In the genomic region with DNA sequence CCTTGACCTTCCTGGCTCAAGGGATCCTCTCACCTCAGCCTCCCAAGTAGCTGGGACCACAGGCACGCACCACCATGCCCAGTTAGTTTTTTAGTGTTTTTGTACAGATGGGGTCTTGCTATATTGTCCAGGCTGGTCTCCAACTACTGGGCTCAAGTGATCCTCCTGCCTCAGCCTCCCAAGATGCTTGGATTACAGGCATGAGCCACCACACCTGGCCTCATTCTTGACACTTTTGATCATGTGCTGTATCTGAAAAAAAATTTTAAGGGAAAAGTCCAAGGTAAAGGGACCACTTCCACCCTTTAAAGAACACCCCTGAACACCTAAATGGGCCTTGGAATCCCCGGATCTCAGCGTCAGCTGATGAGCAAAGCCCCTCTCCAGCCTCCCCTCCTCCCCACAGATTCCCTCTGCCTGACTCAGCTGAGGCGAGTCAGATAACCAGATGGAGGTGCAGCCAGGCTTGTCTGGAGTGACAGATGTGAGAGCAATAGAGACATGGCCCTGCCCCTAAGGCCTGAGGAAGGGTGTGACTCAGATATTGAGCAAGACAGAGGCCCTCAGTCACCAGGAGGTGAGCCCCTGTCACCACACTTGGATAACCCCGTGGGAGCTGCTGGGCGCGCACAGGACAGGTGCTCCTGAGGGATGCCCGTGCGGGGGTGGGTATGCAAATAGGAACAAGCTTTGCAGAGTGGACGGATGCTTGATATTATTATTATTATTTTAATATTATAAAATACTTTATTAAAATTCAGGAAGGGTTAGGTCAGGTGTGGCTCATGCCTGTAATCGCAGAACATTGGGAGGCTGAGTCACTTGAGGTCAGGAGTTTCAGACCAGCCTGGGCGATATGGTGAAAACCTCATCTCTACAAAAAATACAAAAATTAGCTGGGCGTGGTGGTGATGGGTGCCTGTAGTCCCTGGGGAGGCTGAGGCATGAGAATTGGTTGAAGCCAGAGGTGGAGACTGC, we compare ENCODE assay signal across 8 cellular contexts. TPM values are rescaled to one million over a fixed set of nuclear protein-coding genes. Genes with fewer than 3 reads are reported as not detected.
DNase-seq lines count a peak whose midpoint lies in the region; ATAC-seq and TF ChIP-seq lines count a peak whose summit lies in the region.

No MANE protein-coding gene starts in this region.

- ATAC-seq in GM21423 (IDR thresholded peaks at IDR 0.05; ENCODE audit: unreplicated experiment), result peak; percentile 76
- ATAC-seq in HG03565 (IDR thresholded peaks at IDR 0.05; ENCODE audit: unreplicated experiment), result peak; percentile 73

- TF ChIP-seq EP300 in ovary (IDR thresholded peaks at IDR 0.05), result no peak

- no peaks in the 10 kb centered on the region for H3K9me3 Mint-ChIP-seq in brain

- H3K27me3 Mint-ChIP-seq in brain, result peaks cover 8% of the 10 kb centered on the region

- H3K4me3 Mint-ChIP-seq in brain, result peak overlapping the region in 1 of 5 experiments; percentile 54

- intact Hi-C loops in ovary (cut with DNase I), result no loop called here

- no peak overlapping the region for H3K4me3 ChIP-seq in ovary

- no peak overlapping the region for H3K27ac ChIP-seq in ovary

- TF ChIP-seq CTCF in brain (conservative IDR thresholded peaks at IDR 0.05) (no peak), ovary (IDR thresholded peaks at IDR 0.05) (no peak)

- no peaks in the 10 kb centered on the region for H3K9me3 ChIP-seq in ovary

- H3K36me3 Mint-ChIP-seq in brain, result no peaks in the 10 kb centered on the region

- no peaks in the 10 kb centered on the region for H3K36me3 ChIP-seq in ovary

- peak overlapping the region in 4 of 5 experiments; percentile 24 to 89 (median 84) for H3K27ac Mint-ChIP-seq in brain

- peaks cover 11% of the 10 kb centered on the region for H3K4me1 Mint-ChIP-seq in brain

- DNase-seq in activated CD4-positive, alpha-beta T cell treated with anti-CD3 and anti-CD28 coated beads for 48 hours, result peak; percentile 77
- no peak for DNase-seq in activated CD4-positive, alpha-beta T cell treated with anti-CD3 and anti-CD28 coated beads, Interleukin-2, amount 50 U/mL, for 4 hours
- DNase-seq in NOMO-1 treated with DMSO at 0.1 percent for 48 hours (lab: John Stamatoyannopoulos, UW; ENCODE audit: unreplicated experiment) (peak; percentile 97), myocyte (ENCODE audit: low read depth) (peak; percentile 95), ovary (no peak)

- peaks cover 3% of the 10 kb centered on the region for H3K4me1 ChIP-seq in ovary (ENCODE audit: insufficient read depth)

- WGBS in ovary, 3 donors, result 52 to 62% (median 59%) methylated on average over 13 of the region's 13 CpGs

- TF ChIP-seq POLR2A in ovary (IDR thresholded peaks at IDR 0.05), result no peak

- H3K27me3 ChIP-seq in ovary, result no peaks in the 10 kb centered on the region

RNA-seq across cellular contexts. Expression of a gene that starts 5.0 kb away (rescaled TPM):
- polyA plus RNA-seq in brain (ENCODE audit: insufficient read depth, low read depth, low replicate concordance) (23.2 TPM), ovary (1 to 10 TPM in 1 of 2 donors, under 1 TPM in 1; 0.95 to 3.6 TPM)
- total RNA-seq in myocyte (0.94 and 1.6 TPM in 2 replicates), ovary (1 to 10 TPM; 3.4 to 7.5 (median 3.5) TPM)
- polyA plus RNA-seq in myocyte (2012), result 1.7 TPM

RNA-seq across cellular contexts. Expression of a gene that starts 17.1 kb away (rescaled TPM):
- polyA plus RNA-seq in brain (ENCODE audit: insufficient read depth, low read depth, low replicate concordance) (805 TPM), ovary (100 to 1,000 TPM; 272 to 334 TPM)
- total RNA-seq in myocyte (189 and 223 TPM in 2 replicates), ovary (100 to 1,000 TPM; 160 to 400 (median 192) TPM)
- polyA plus RNA-seq in myocyte (2012), result 564 TPM

RNA-seq across cellular contexts. Expression of a gene that starts 17.7 kb away (rescaled TPM):
- polyA plus RNA-seq in brain (ENCODE audit: insufficient read depth, low read depth, low replicate concordance), result 370 TPM
- 224 and 231 TPM in 2 replicates for total RNA-seq in myocyte
- 324 TPM for polyA plus RNA-seq in myocyte (2012)
- 100 to 1,000 TPM; 207 to 432 (median 275) TPM for total RNA-seq in ovary
- 100 to 1,000 TPM; 272 to 383 TPM for polyA plus RNA-seq in ovary

RNA-seq across cellular contexts. Expression of a gene that starts 23.9 kb away (rescaled TPM):
- 17.6 TPM for polyA plus RNA-seq in brain (ENCODE audit: insufficient read depth, low read depth, low replicate concordance)
- total RNA-seq in myocyte, result 26.9 and 30.3 TPM in 2 replicates
- 25.4 TPM for polyA plus RNA-seq in myocyte (2012)
- 10 to 100 TPM in 6 of 7 donors, 1 to 10 TPM in 1; 7.3 to 31.4 (median 16.9) TPM for total RNA-seq in ovary
- 10 to 100 TPM in 1 of 2 donors, 1 to 10 TPM in 1; 4.0 to 12.1 TPM for polyA plus RNA-seq in ovary

RNA-seq across cellular contexts. Expression of a gene that starts 29.7 kb away (rescaled TPM):
- 33.1 TPM for polyA plus RNA-seq in brain (ENCODE audit: insufficient read depth, low read depth, low replicate concordance)
- total RNA-seq in myocyte, result 77.0 and 121 TPM in 2 replicates
- 32.7 TPM for polyA plus RNA-seq in myocyte (2012)
- total RNA-seq in ovary, result 10 to 100 TPM in 6 of 7 donors, 1 to 10 TPM in 1; 9.2 to 17.4 (median 15.7) TPM
- polyA plus RNA-seq in ovary, result 10 to 100 TPM in 1 of 2 donors, 1 to 10 TPM in 1; 2.3 to 11.9 TPM

Comparison
In these comparisons a context has a peak if more than half of its experiments do, and no peak if none do; other contexts are left out.
1. DNase-seq: peak in activated CD4-positive, alpha-beta T cell treated with anti-CD3 and anti-CD28 coated beads for 48 hours (single experiment), NOMO-1 treated with DMSO at 0.1 percent for 48 hours (single experiment) and myocyte (single experiment); none in activated CD4-positive, alpha-beta T cell treated with anti-CD3 and anti-CD28 coated beads, Interleukin-2, amount 50 U/mL, for 4 hours (0 of 2) and ovary (0 of 5).